8 cellular contexts compared by ENCODE assay signal in genomic region chr14:36271939-36272907, GRCh38. TPM values are rescaled to one million over a fixed set of nuclear protein-coding genes. Genes with fewer than 3 reads are reported as not detected.
DNase-seq lines count a peak whose midpoint lies in the region; ATAC-seq lines count a peak whose summit lies in the region.

No MANE protein-coding gene starts in this region.

- POLR2A ChIA-PET in activated CD4-positive, alpha-beta memory T cell treated with anti-CD3 and anti-CD28 coated beads, Interleukin-2, amount 10 ng/mL, durations not matched to agents 7 days and 5 days (lab: Charles Lee) = no interaction called here

- H3K4me1 Mint-ChIP-seq in activated CD4-positive, alpha-beta memory T cell treated with anti-CD3 and anti-CD28 coated beads, Interleukin-2, amount 10 ng/mL, durations not matched to agents 7 days and 5 days = peaks cover 11% of the 10 kb centered on the region

- H3K9me3 Mint-ChIP-seq in activated CD4-positive, alpha-beta memory T cell treated with anti-CD3 and anti-CD28 coated beads, Interleukin-2, amount 10 ng/mL, durations not matched to agents 7 days and 5 days = no peaks in the 10 kb centered on the region

- CTCF ChIA-PET in activated CD4-positive, alpha-beta memory T cell treated with anti-CD3 and anti-CD28 coated beads, Interleukin-2, amount 10 ng/mL, durations not matched to agents 7 days and 5 days (lab: Charles Lee) = no interaction called here

- DNase-seq in EH (ENCODE audit: low read depth) (peak; percentile 5), globus pallidus (ENCODE audit: low spot score) (peak; percentile 9), amniotic stem cell (lab: John Stamatoyannopoulos, UW) (no peak)
- DNase-seq in activated CD4-positive, alpha-beta memory T cell treated with anti-CD3 and anti-CD28 coated beads, Interleukin-2, amount 10 ng/mL, durations not matched to agents 7 days and 5 days = peak; percentile 16
- peak; percentile 1 for DNase-seq in stimulated activated CD4-positive, alpha-beta T cell treated with anti-CD3 and anti-CD28 coated beads, Interleukin-12 subunit alpha, Interleukin-12 subunit beta, amount 100 ng/mL, for 4 hours
- no peak for DNase-seq in effector CD8-positive, alpha-beta T cell (lab: John Stamatoyannopoulos, UW)

- H3K36me3 Mint-ChIP-seq in activated CD4-positive, alpha-beta memory T cell treated with anti-CD3 and anti-CD28 coated beads, Interleukin-2, amount 10 ng/mL, durations not matched to agents 7 days and 5 days (ENCODE audit: low read depth) = no peaks in the 10 kb centered on the region

- ATAC-seq in GM21528 (IDR thresholded peaks at IDR 0.05; ENCODE audit: low FRiP score, unreplicated experiment) = no peak
- ATAC-seq in HG03469 (IDR thresholded peaks at IDR 0.05; ENCODE audit: unreplicated experiment) = no peak

- H3K4me3 Mint-ChIP-seq in activated CD4-positive, alpha-beta memory T cell treated with anti-CD3 and anti-CD28 coated beads, Interleukin-2, amount 10 ng/mL, durations not matched to agents 7 days and 5 days = peak overlapping the region; percentile 37

- no peak overlapping the region for H3K27ac Mint-ChIP-seq in activated CD4-positive, alpha-beta memory T cell treated with anti-CD3 and anti-CD28 coated beads, Interleukin-2, amount 10 ng/mL, durations not matched to agents 7 days and 5 days

- peaks cover 49% of the 10 kb centered on the region for H3K27me3 Mint-ChIP-seq in activated CD4-positive, alpha-beta memory T cell treated with anti-CD3 and anti-CD28 coated beads, Interleukin-2, amount 10 ng/mL, durations not matched to agents 7 days and 5 days

RNA-seq across cellular contexts. Expression of gene MBIP, which starts 48.2 kb away (rescaled TPM):
- total RNA-seq in activated CD4-positive, alpha-beta memory T cell treated with anti-CD3 and anti-CD28 coated beads, Interleukin-2, amount 10 ng/mL, durations not matched to agents 7 days and 5 days = 10 to 100 TPM; 20.2 to 24.6 TPM

Comparison
In these comparisons a context has a peak if more than half of its experiments do, and no peak if none do; other contexts are left out.
1. DNase-seq: peak in EH (single experiment), activated CD4-positive, alpha-beta memory T cell treated with anti-CD3 and anti-CD28 coated beads, Interleukin-2, amount 10 ng/mL, durations not matched to agents 7 days and 5 days (single experiment), globus pallidus (single experiment) and stimulated activated CD4-positive, alpha-beta T cell treated with anti-CD3 and anti-CD28 coated beads, Interleukin-12 subunit alpha, Interleukin-12 subunit beta, amount 100 ng/mL, for 4 hours (single experiment); none in effector CD8-positive, alpha-beta T cell (single experiment) and amniotic stem cell (single experiment).